7 cellular contexts compared by ENCODE assay signal in the genomic region with DNA sequence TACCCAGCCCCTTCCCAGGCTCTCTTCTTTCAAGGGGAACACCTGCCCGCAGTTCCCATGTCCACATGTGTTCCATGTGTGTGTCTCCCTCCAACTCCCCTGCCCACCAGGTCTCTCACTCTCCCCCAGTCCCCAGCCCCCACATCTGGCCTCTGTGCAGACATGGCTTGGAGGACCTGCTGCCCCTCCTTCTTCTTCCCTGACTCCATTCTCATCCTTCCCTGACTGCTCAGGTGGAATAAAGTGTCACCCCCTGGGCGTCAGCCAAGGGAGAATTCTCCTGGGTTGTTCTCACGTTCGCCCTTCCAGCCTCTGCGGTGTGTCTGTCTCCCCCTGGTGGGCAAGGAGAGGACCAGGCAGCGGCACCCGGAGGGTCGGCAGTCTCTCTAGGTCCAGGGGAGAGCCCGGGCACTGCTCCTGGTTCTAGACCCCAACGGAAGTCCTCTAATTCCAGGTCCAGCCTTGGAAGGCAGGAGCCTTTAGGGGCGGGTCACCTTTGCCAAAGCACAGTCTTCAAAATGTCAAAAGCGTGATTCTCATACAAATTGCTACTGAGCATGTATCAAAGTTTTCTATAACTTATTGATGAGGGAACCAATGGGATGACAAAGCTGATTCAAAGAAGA.
DNase-seq lines count a peak whose midpoint lies in the region; ATAC-seq and TF ChIP-seq lines count a peak whose summit lies in the region.

No MANE protein-coding gene starts in this region.

- peaks cover 47% of the 10 kb centered on the region for H3K4me1 Mint-ChIP-seq in activated naive CD8-positive, alpha-beta T cell treated with anti-CD3 and anti-CD28 coated beads, Interleukin-2, amount 50 U/mL, for 24 hours

- peaks cover 2% of the 10 kb centered on the region for H3K27me3 Mint-ChIP-seq in activated naive CD8-positive, alpha-beta T cell treated with anti-CD3 and anti-CD28 coated beads, Interleukin-2, amount 50 U/mL, for 24 hours

- no peak overlapping the region for H3K4me3 Mint-ChIP-seq in activated naive CD8-positive, alpha-beta T cell treated with anti-CD3 and anti-CD28 coated beads, Interleukin-2, amount 50 U/mL, for 24 hours

- peak; percentile 76 for ATAC-seq in activated naive CD8-positive, alpha-beta T cell treated with anti-CD3 and anti-CD28 coated beads, Interleukin-2, amount 50 U/mL, for 24 hours
- no peak for ATAC-seq in HG02884 (IDR thresholded peaks at IDR 0.05; ENCODE audit: unreplicated experiment)

- peak; percentile 85 for DNase-seq in NCI-H1092 (lab: John Stamatoyannopoulos, UW)
- DNase-seq in T-helper 1 cell: peak; percentile 32 to 69 (median 61)
- DNase-seq in activated naive CD8-positive, alpha-beta T cell treated with anti-CD3 and anti-CD28 coated beads, Interleukin-2, amount 50 U/mL, for 24 hours: peak; percentile 78
- peak; percentile 88 for DNase-seq in iPS-NIHi11 (ENCODE audit: low spot score)
- DNase-seq in stimulated activated CD4-positive, alpha-beta T cell treated with anti-CD3 and anti-CD28 coated beads, Interleukin-1b, Interleukin-23, amount 100 ng/mL, for 48 hours: peak; percentile 73

- H3K36me3 Mint-ChIP-seq in activated naive CD8-positive, alpha-beta T cell treated with anti-CD3 and anti-CD28 coated beads, Interleukin-2, amount 50 U/mL, for 24 hours (ENCODE audit: low read depth): no peaks in the 10 kb centered on the region

- no peaks in the 10 kb centered on the region for H3K9me3 Mint-ChIP-seq in activated naive CD8-positive, alpha-beta T cell treated with anti-CD3 and anti-CD28 coated beads, Interleukin-2, amount 50 U/mL, for 24 hours

- peak overlapping the region; percentile 81 for H3K27ac Mint-ChIP-seq in activated naive CD8-positive, alpha-beta T cell treated with anti-CD3 and anti-CD28 coated beads, Interleukin-2, amount 50 U/mL, for 24 hours

- peak; percentile 96 for TF ChIP-seq CTCF in GM12874 (IDR thresholded peaks at IDR 0.05; ENCODE audit: insufficient read depth, low read depth, low read length)
